In genomic region chr2:44168684-44169154, GRCh38 we compare ENCODE assay signal across 8 cellular contexts. TPM values are rescaled to one million over a fixed set of nuclear protein-coding genes. Genes with fewer than 3 reads are reported as not detected.
DNase-seq lines count a peak whose midpoint lies in the region; ATAC-seq and TF ChIP-seq lines count a peak whose summit lies in the region.

Gene PPM1B (plus strand): TSS chr2:44168875. CDS start chr2:44201200, 32,325 bp downstream.

- no peaks in the 10 kb centered on the region for H3K27me3 ChIP-seq in Peyer's patch
- no peaks in the 10 kb centered on the region for H3K27me3 ChIP-seq in gastrocnemius medialis

- peaks cover 21% of the 10 kb centered on the region for H3K36me3 Mint-ChIP-seq in activated naive CD4-positive, alpha-beta T cell treated with anti-CD3 and anti-CD28 coated beads, Interleukin-2, amount 10 ng/mL, durations not matched to agents 7 days and 5 days

- peak; percentile 67 for ATAC-seq in HG02610 (IDR thresholded peaks at IDR 0.05; ENCODE audit: unreplicated experiment)
- peak; percentile 92 to 93 for ATAC-seq in left cardiac atrium
- ATAC-seq in gastrocnemius medialis, result peak in 1 of 2 donors; percentile 1

- H3K9me3 ChIP-seq in Peyer's patch (no peaks in the 10 kb centered on the region), gastrocnemius medialis (no peaks in the 10 kb centered on the region)

- peaks cover 37% of the 10 kb centered on the region for H3K4me1 Mint-ChIP-seq in activated naive CD4-positive, alpha-beta T cell treated with anti-CD3 and anti-CD28 coated beads, Interleukin-2, amount 10 ng/mL, durations not matched to agents 7 days and 5 days

- peak within 1 kb of the TSS; percentile 100 for H3K4me3 Mint-ChIP-seq in activated naive CD4-positive, alpha-beta T cell treated with anti-CD3 and anti-CD28 coated beads, Interleukin-2, amount 10 ng/mL, durations not matched to agents 7 days and 5 days

- H3K36me3 ChIP-seq in Peyer's patch (no peaks in the 10 kb centered on the region), gastrocnemius medialis (no peaks in the 10 kb centered on the region)

- intact Hi-C loops in left cardiac atrium (cut with DNase I) (loop anchor here in 1 of 2 donors (2.0 kb wide), 1 partner anchor 42 kb away; no protein-coding TSS in a partner anchor), gastrocnemius medialis (cut with DNase I; ENCODE audit: low total_unique reads) (loop anchor here (1.0 to 5.0 kb wide), 5 partner anchors 39 to 194 kb away; partner anchors contain the start of genes CAMKMT, LRPPRC and PREPL)

- in situ Hi-C loops in gastrocnemius medialis (cut with MboI; ENCODE audit: low sequenced_read_pairs in 4 of 4), result no loop called here

- DNase-seq in GM12865 (ENCODE audit: low read depth), result no peak
- peak in 2 of 3 donors; percentile 99 to 100 for DNase-seq in Peyer's patch
- peak; percentile 100 for DNase-seq in activated naive CD4-positive, alpha-beta T cell treated with anti-CD3 and anti-CD28 coated beads, Interleukin-2, amount 10 ng/mL, durations not matched to agents 7 days and 5 days
- peak; percentile 99 for DNase-seq in left cardiac atrium
- peak in 1 of 2 donors; percentile 100 for DNase-seq in gastrocnemius medialis
- no peak for DNase-seq in AG08395 (ENCODE audit: low spot score)
- no peak for DNase-seq in NCI-H524 (lab: John Stamatoyannopoulos, UW)

- TF ChIP-seq CTCF in GM12865 (IDR thresholded peaks at IDR 0.05; ENCODE audit: insufficient read depth, low read depth, low read length, missing control alignments), result no peak
- no peak for TF ChIP-seq CTCF in Peyer's patch (IDR thresholded peaks at IDR 0.05)
- no peak for TF ChIP-seq CTCF in gastrocnemius medialis (IDR thresholded peaks at IDR 0.05 in 4 of 5, conservative IDR thresholded peaks at IDR 0.05 in 1 of 5)

- H3K4me3 ChIP-seq in GM12865 (ENCODE audit: low read depth, low read length) (peak within 1 kb of the TSS; percentile 92), Peyer's patch (peak within 1 kb of the TSS; percentile 78 to 95 (median 88)), gastrocnemius medialis (peak within 1 kb of the TSS; percentile 70 to 90 (median 82))

- peak; percentile 96 to 97 for TF ChIP-seq POLR2A in Peyer's patch (IDR thresholded peaks at IDR 0.05)
- TF ChIP-seq POLR2A in gastrocnemius medialis (IDR thresholded peaks at IDR 0.05), result peak; percentile 98 to 99

- CTCF ChIA-PET in activated naive CD4-positive, alpha-beta T cell treated with anti-CD3 and anti-CD28 coated beads, Interleukin-2, amount 10 ng/mL, durations not matched to agents 7 days and 5 days (lab: Charles Lee), result interaction anchor here (0.8 to 1.5 kb wide), 2 partner anchors 77 to 125 kb away, joined by 3 read pairs; no protein-coding TSS in a partner anchor

- H3K27me3 Mint-ChIP-seq in activated naive CD4-positive, alpha-beta T cell treated with anti-CD3 and anti-CD28 coated beads, Interleukin-2, amount 10 ng/mL, durations not matched to agents 7 days and 5 days, result peaks cover 3% of the 10 kb centered on the region

- peak within 1 kb of the TSS; percentile 100 for H3K27ac Mint-ChIP-seq in activated naive CD4-positive, alpha-beta T cell treated with anti-CD3 and anti-CD28 coated beads, Interleukin-2, amount 10 ng/mL, durations not matched to agents 7 days and 5 days

- peaks cover 0 to 18% (median 8%) of the 10 kb centered on the region in 4 donors for H3K4me1 ChIP-seq in Peyer's patch
- peaks cover 25 to 32% of the 10 kb centered on the region in 2 donors for H3K4me1 ChIP-seq in gastrocnemius medialis

- H3K27ac ChIP-seq in Peyer's patch (peak within 1 kb of the TSS; percentile 96 to 99 (median 96)), gastrocnemius medialis (peak within 1 kb of the TSS; percentile 92 to 99 (median 99))

- H3K9me3 Mint-ChIP-seq in activated naive CD4-positive, alpha-beta T cell treated with anti-CD3 and anti-CD28 coated beads, Interleukin-2, amount 10 ng/mL, durations not matched to agents 7 days and 5 days, result peaks cover 6% of the 10 kb centered on the region

RNA-seq across cellular contexts. Expression of gene PPM1B, which starts in this region (rescaled TPM):
- total RNA-seq in Peyer's patch (10 to 100 TPM; 43.7 to 79.2 (median 57.3) TPM), left cardiac atrium (10 to 100 TPM; 41.1 to 42.3 TPM), gastrocnemius medialis (100 to 1,000 TPM in 2 of 4 donors, 10 to 100 TPM in 2; 73.5 to 124 (median 101) TPM)

Comparison
In these comparisons a context has a peak if more than half of its experiments do, and no peak if none do; other contexts are left out.
1. DNase-seq: peak in Peyer's patch (2 of 3), activated naive CD4-positive, alpha-beta T cell treated with anti-CD3 and anti-CD28 coated beads, Interleukin-2, amount 10 ng/mL, durations not matched to agents 7 days and 5 days (single experiment) and left cardiac atrium (single experiment); none in GM12865 (single experiment), AG08395 (single experiment) and NCI-H524 (0 of 2).
2. Peak in every context shown above with its lines, with median percentiles within 50 percentile points of each other: H3K4me3 ChIP-seq.